ENCODE assay signal across 8 cellular contexts in genomic region chrX:110318664-110318968, GRCh38. TPM values are rescaled to one million over a fixed set of nuclear protein-coding genes. Genes with fewer than 3 reads are reported as not detected.
A peak's percentile ranks its signal among the peaks of the same experiment; 100 is the strongest.
DNase-seq lines count a peak whose midpoint lies in the region; ATAC-seq and TF ChIP-seq lines count a peak whose summit lies in the region.

No MANE protein-coding gene starts in this region.

- H3K4me3 Mint-ChIP-seq in activated T-cell treated with anti-CD3 and anti-CD28 coated beads, Interleukin-2, amount 50 U/mL, for 72 hours, result peak overlapping the region; percentile 86 to 93
- H3K4me3 Mint-ChIP-seq in immature natural killer cell, result peak overlapping the region; percentile 85 to 94 (median 90)

- TF ChIP-seq CTCF in testis (IDR thresholded peaks at IDR 0.05) (no peak), omental fat pad (IDR thresholded peaks at IDR 0.05) (no peak)

- intact Hi-C loops in testis (cut with DNase I; ENCODE audit: low total_unique reads), result no loop called here

- peaks cover 32% of the 10 kb centered on the region for H3K27me3 Mint-ChIP-seq in activated T-cell treated with anti-CD3 and anti-CD28 coated beads, Interleukin-2, amount 50 U/mL, for 72 hours (ENCODE audit: low read depth)
- H3K27me3 Mint-ChIP-seq in immature natural killer cell (ENCODE audit: low read depth in 3 of 3), result peaks cover 3 to 6% (median 5%) of the 10 kb centered on the region in 3 donors

- no peak for TF ChIP-seq POLR2A in testis (IDR thresholded peaks at IDR 0.05)

- no peaks in the 10 kb centered on the region for H3K9me3 ChIP-seq in testis

- no peaks in the 10 kb centered on the region for H3K36me3 Mint-ChIP-seq in activated T-cell treated with anti-CD3 and anti-CD28 coated beads, Interleukin-2, amount 50 U/mL, for 72 hours (ENCODE audit: insufficient read depth in 2 of 2)
- H3K36me3 Mint-ChIP-seq in immature natural killer cell, result no peaks in the 10 kb centered on the region

- peaks cover 16% of the 10 kb centered on the region for H3K4me1 Mint-ChIP-seq in activated T-cell treated with anti-CD3 and anti-CD28 coated beads, Interleukin-2, amount 50 U/mL, for 72 hours (ENCODE audit: low read depth)
- peaks cover 19 to 34% of the 10 kb centered on the region in 2 donors for H3K4me1 Mint-ChIP-seq in immature natural killer cell

- 0 to 4% methylated on average over 4 of the region's 4 CpGs for WGBS in testis, 2 donors

- H3K27ac Mint-ChIP-seq in activated T-cell treated with anti-CD3 and anti-CD28 coated beads, Interleukin-2, amount 50 U/mL, for 72 hours, result peak overlapping the region; percentile 90
- peak overlapping the region; percentile 72 to 93 (median 88) for H3K27ac Mint-ChIP-seq in immature natural killer cell

- peak overlapping the region in 1 of 2 donors; percentile 90 for H3K27ac ChIP-seq in testis

- no peaks in the 10 kb centered on the region for H3K36me3 ChIP-seq in testis (ENCODE audit: low read depth, missing control alignments)

- peak; percentile 67 for DNase-seq in NCI-H2029 treated with DMSO at 0.1 percent for 48 hours (lab: John Stamatoyannopoulos, UW)
- DNase-seq in NCI-H2029 (lab: John Stamatoyannopoulos, UW), result no peak
- DNase-seq in activated T-cell treated with anti-CD3 and anti-CD28 coated beads, Interleukin-2, amount 50 U/mL, for 72 hours, result no peak
- DNase-seq in immature natural killer cell, result no peak
- no peak for DNase-seq in testis
- DNase-seq in dermis blood vessel endothelial cell, result no peak
- DNase-seq in omental fat pad (ENCODE audit: low spot score), result no peak

- H3K4me1 ChIP-seq in testis, result no peaks in the 10 kb centered on the region

- H3K4me3 ChIP-seq in testis, result peak overlapping the region; percentile 66 to 84

- no peaks in the 10 kb centered on the region for H3K27me3 ChIP-seq in testis

- ATAC-seq in HG03103 (IDR thresholded peaks at IDR 0.05; ENCODE audit: low read depth, unreplicated experiment), result peak; percentile 5
- peak in 1 of 2 donors; percentile 39 for ATAC-seq in activated T-cell treated with anti-CD3 and anti-CD28 coated beads, Interleukin-2, amount 50 U/mL, for 72 hours (replicated peaks in 1 of 2)
- no peak for ATAC-seq in omental fat pad (ENCODE audit: low FRiP score)

- no peaks in the 10 kb centered on the region for H3K9me3 Mint-ChIP-seq in activated T-cell treated with anti-CD3 and anti-CD28 coated beads, Interleukin-2, amount 50 U/mL, for 72 hours
- no peaks in the 10 kb centered on the region for H3K9me3 Mint-ChIP-seq in immature natural killer cell

RNA-seq across cellular contexts. Expression of gene AMMECR1, which starts 0.7 kb away (rescaled TPM):
- total RNA-seq in activated T-cell treated with anti-CD3 and anti-CD28 coated beads, Interleukin-2, amount 50 U/mL, for 72 hours, result 10 to 100 TPM; 12.8 to 15.9 TPM
- 1 to 10 TPM; 6.2 to 8.1 (median 7.6) TPM for polyA plus RNA-seq in immature natural killer cell
- 1 to 10 TPM; 5.4 to 5.7 TPM for total RNA-seq in testis
- 3.3 TPM for polyA plus RNA-seq in testis (ENCODE audit: insufficient read depth, low read depth, low replicate concordance)
- total RNA-seq in dermis blood vessel endothelial cell, result 6.0 and 9.1 TPM in 2 replicates
- 10 to 100 TPM in 2 of 4 donors, 1 to 10 TPM in 2; 6.7 to 13.8 (median 8.9) TPM for total RNA-seq in omental fat pad

RNA-seq across cellular contexts. Expression of gene RTL9, which starts 40.0 kb away (rescaled TPM):
- total RNA-seq in activated T-cell treated with anti-CD3 and anti-CD28 coated beads, Interleukin-2, amount 50 U/mL, for 72 hours, result under 1 TPM; 0.07 to 0.14 TPM
- polyA plus RNA-seq in immature natural killer cell (not detected), testis (ENCODE audit: insufficient read depth, low read depth, low replicate concordance) (27.1 TPM)
- total RNA-seq in testis (10 to 100 TPM; 66.6 to 94.4 TPM), dermis blood vessel endothelial cell (not detected in 2 replicates), omental fat pad (under 1 TPM; 0.12 to 0.46 (median 0.20) TPM)

Comparison
In these comparisons a context has a peak if more than half of its experiments do, and no peak if none do; other contexts are left out.
1. RNA of gene RTL9, which starts 40.0 kb away (total RNA-seq): 66.6 to 94.4 TPM in testis; 0.12 to 0.46 TPM in omental fat pad, 0.07 to 0.14 TPM in activated T-cell treated with anti-CD3 and anti-CD28 coated beads, Interleukin-2, amount 50 U/mL, for 72 hours and not detected in dermis blood vessel endothelial cell; every median in the first group is over 10 times any median in the second.